Comparison of ENCODE assay signal across 7 cellular contexts in genomic region chr9:35829764-35830096, GRCh38. TPM values are rescaled to one million over a fixed set of nuclear protein-coding genes. Genes with fewer than 3 reads are reported as not detected.
DNase-seq lines count a peak whose midpoint lies in the region; ATAC-seq and TF ChIP-seq lines count a peak whose summit lies in the region.

No MANE protein-coding gene starts in this region.

- CTCF ChIA-PET in activated CD8-positive, alpha-beta T cell treated with anti-CD3 and anti-CD28 coated beads for 36 hours (lab: Charles Lee) = no interaction called here

- peaks cover 28% of the 10 kb centered on the region for H3K4me1 Mint-ChIP-seq in activated CD8-positive, alpha-beta T cell treated with anti-CD3 and anti-CD28 coated beads for 36 hours (ENCODE audit: low read depth)
- peaks cover 41 to 63% of the 10 kb centered on the region in 2 donors for H3K4me1 Mint-ChIP-seq in stimulated activated naive B cell treated with anti-CD40 and anti-IgM and Interleukin-4, amounts not matched to agents 10 μg/mL and 1 μg/mL and 100 μg/mL, for 72 hours

- H3K9ac ChIP-seq in HUES48 (ENCODE audit: low read depth, low read length) (no peak overlapping the region), iPS-15b (ENCODE audit: low read depth, low read length) (no peak overlapping the region)

- H3K27ac Mint-ChIP-seq in activated CD8-positive, alpha-beta T cell treated with anti-CD3 and anti-CD28 coated beads for 36 hours = peak overlapping the region; percentile 79
- peak overlapping the region; percentile 93 for H3K27ac Mint-ChIP-seq in stimulated activated naive B cell treated with anti-CD40 and anti-IgM and Interleukin-4, amounts not matched to agents 10 μg/mL and 1 μg/mL and 100 μg/mL, for 72 hours

- H3K27me3 ChIP-seq in HUES48 (ENCODE audit: control insufficient read depth, insufficient read depth, low read length) (no peaks in the 10 kb centered on the region), iPS-15b (ENCODE audit: control insufficient read depth, insufficient read depth, low read length) (peaks cover 2% of the 10 kb centered on the region)

- H3K4me3 Mint-ChIP-seq in activated CD8-positive, alpha-beta T cell treated with anti-CD3 and anti-CD28 coated beads for 36 hours = peak overlapping the region; percentile 79
- peak overlapping the region; percentile 83 to 94 for H3K4me3 Mint-ChIP-seq in stimulated activated naive B cell treated with anti-CD40 and anti-IgM and Interleukin-4, amounts not matched to agents 10 μg/mL and 1 μg/mL and 100 μg/mL, for 72 hours

- H3K9me3 ChIP-seq in HUES48 (ENCODE audit: control insufficient read depth, insufficient read depth, low read length) (no peaks in the 10 kb centered on the region), iPS-15b (ENCODE audit: control insufficient read depth, insufficient read depth, low read length) (no peaks in the 10 kb centered on the region)

- H3K36me3 Mint-ChIP-seq in activated CD8-positive, alpha-beta T cell treated with anti-CD3 and anti-CD28 coated beads for 36 hours (ENCODE audit: low read depth) = no peaks in the 10 kb centered on the region
- no peaks in the 10 kb centered on the region for H3K36me3 Mint-ChIP-seq in stimulated activated naive B cell treated with anti-CD40 and anti-IgM and Interleukin-4, amounts not matched to agents 10 μg/mL and 1 μg/mL and 100 μg/mL, for 72 hours

- peaks cover 8% of the 10 kb centered on the region; the same call in 1 of the 2 replicates for H3K4me1 ChIP-seq in HUES48 (ENCODE audit: control insufficient read depth, insufficient read depth, low read length)
- no peaks in the 10 kb centered on the region for H3K4me1 ChIP-seq in iPS-15b (ENCODE audit: control insufficient read depth, insufficient read depth, low read length)

- no peak overlapping the region for H3K27ac ChIP-seq in HUES48 (ENCODE audit: low read depth, low read length)

- no peaks in the 10 kb centered on the region for H3K9me3 Mint-ChIP-seq in activated CD8-positive, alpha-beta T cell treated with anti-CD3 and anti-CD28 coated beads for 36 hours
- no peaks in the 10 kb centered on the region for H3K9me3 Mint-ChIP-seq in stimulated activated naive B cell treated with anti-CD40 and anti-IgM and Interleukin-4, amounts not matched to agents 10 μg/mL and 1 μg/mL and 100 μg/mL, for 72 hours

- no peak for ATAC-seq in activated CD8-positive, alpha-beta T cell treated with anti-CD3 and anti-CD28 coated beads for 36 hours
- no peak for ATAC-seq in stimulated activated naive B cell treated with anti-CD40 and anti-IgM and Interleukin-4, amounts not matched to agents 10 μg/mL and 1 μg/mL and 100 μg/mL, for 72 hours (replicated peaks)
- ATAC-seq in HG03354 (IDR thresholded peaks at IDR 0.05; ENCODE audit: poor library complexity, severe bottlenecking, unreplicated experiment) = no peak

- H3K36me3 ChIP-seq in HUES48 (ENCODE audit: control insufficient read depth, insufficient read depth, low read length) (no peaks in the 10 kb centered on the region), iPS-15b (ENCODE audit: control insufficient read depth, insufficient read depth, low read length) (no peaks in the 10 kb centered on the region)

- no peak for TF ChIP-seq CTCF in activated CD8-positive, alpha-beta T cell treated with anti-CD3 and anti-CD28 coated beads for 36 hours (IDR thresholded peaks at IDR 0.05)

- POLR2A ChIA-PET in activated CD8-positive, alpha-beta T cell treated with anti-CD3 and anti-CD28 coated beads for 36 hours (lab: Charles Lee) = interaction anchor here (0.5 kb wide), 1 partner anchor 1229 kb away, joined by 3 read pairs; no protein-coding TSS in a partner anchor

- intact Hi-C loops in activated CD8-positive, alpha-beta T cell treated with anti-CD3 and anti-CD28 coated beads for 36 hours (cut with micrococcal nuclease) = no loop called here

- no peaks in the 10 kb centered on the region for H3K27me3 Mint-ChIP-seq in activated CD8-positive, alpha-beta T cell treated with anti-CD3 and anti-CD28 coated beads for 36 hours
- no peaks in the 10 kb centered on the region for H3K27me3 Mint-ChIP-seq in stimulated activated naive B cell treated with anti-CD40 and anti-IgM and Interleukin-4, amounts not matched to agents 10 μg/mL and 1 μg/mL and 100 μg/mL, for 72 hours

- DNase-seq in activated CD8-positive, alpha-beta T cell treated with anti-CD3 and anti-CD28 coated beads for 36 hours = no peak
- no peak for DNase-seq in stimulated activated naive B cell treated with anti-CD40 and anti-IgM and Interleukin-4, amounts not matched to agents 10 μg/mL and 1 μg/mL and 100 μg/mL, for 72 hours
- DNase-seq in midbrain (lab: John Stamatoyannopoulos, UW) (no peak), NCI-H146 (lab: John Stamatoyannopoulos, UW) (no peak)

- peak overlapping the region; percentile 85 for H3K4me3 ChIP-seq in HUES48 (ENCODE audit: low read depth, low read length)
- peak overlapping the region; percentile 79 for H3K4me3 ChIP-seq in iPS-15b (ENCODE audit: low read depth, low read length)

RNA-seq across cellular contexts. Expression of gene TMEM8B, which starts 0.7 kb away (rescaled TPM):
- 1 to 10 TPM; 3.4 to 4.3 TPM for total RNA-seq in activated CD8-positive, alpha-beta T cell treated with anti-CD3 and anti-CD28 coated beads for 36 hours

RNA-seq across cellular contexts. Expression of gene FAM221B, which starts 1.2 kb away (rescaled TPM):
- not detected for total RNA-seq in activated CD8-positive, alpha-beta T cell treated with anti-CD3 and anti-CD28 coated beads for 36 hours

RNA-seq across cellular contexts. Expression of gene HINT2, which starts 14.9 kb away (rescaled TPM):
- 10 to 100 TPM; 53.4 to 62.7 TPM for total RNA-seq in activated CD8-positive, alpha-beta T cell treated with anti-CD3 and anti-CD28 coated beads for 36 hours

RNA-seq across cellular contexts. Expression of gene SPAG8, which starts 17.7 kb away (rescaled TPM):
- total RNA-seq in activated CD8-positive, alpha-beta T cell treated with anti-CD3 and anti-CD28 coated beads for 36 hours = 1 to 10 TPM in 1 of 2 experiments, under 1 TPM in 1; 0.63 to 1.1 TPM

RNA-seq across cellular contexts. Expression of gene NPR2, which starts 38.3 kb away (rescaled TPM):
- total RNA-seq in activated CD8-positive, alpha-beta T cell treated with anti-CD3 and anti-CD28 coated beads for 36 hours = 1 to 10 TPM; 7.5 to 7.8 TPM
